ENCODE assay signal across 37 cellular contexts in genomic region chr9:81877047-81877446, GRCh38. TPM values are rescaled to one million over a fixed set of nuclear protein-coding genes. Genes with fewer than 3 reads are reported as not detected.
"Had no signal": no experiment of that assay in that cellular context is flagged by ENCODE, and none has a peak within 500 bp of the region (broad histone marks: within the 10 kb centered on the region; RNA-seq: fewer than 3 reads in every experiment).

No MANE protein-coding gene starts in this region.

- DNase-seq: activated CD4-positive, alpha-beta memory T cell treated with anti-CD3 and anti-CD28 coated beads, Interleukin-2, amount 10 ng/mL, durations not matched to agents 7 days and 5 days; activated CD4-positive, alpha-beta T cell treated with anti-CD3 and anti-CD28 coated beads for 1 hour; activated CD4-positive, alpha-beta T cell treated with anti-CD3 and anti-CD28 coated beads for 48 hours; activated CD4-positive, CD25-positive, alpha-beta regulatory T cell; activated CD8-positive, alpha-beta memory T cell treated with anti-CD3 and anti-CD28 coated beads for 24 hours; activated CD8-positive, alpha-beta memory T cell treated with anti-CD3 and anti-CD28 coated beads, Interleukin-2, amount 10 ng/mL, durations not matched to agents 7 days and 5 days; activated CD8-positive, alpha-beta memory T cell treated with anti-CD3 and anti-CD28 coated beads, Interleukin-2, amount 50 U/mL, for 48 hours; activated effector memory CD4-positive, alpha-beta T cell treated with Interleukin-2 at 50 U/mL for 16 hours; activated naive CD4-positive, alpha-beta T cell treated with anti-CD3 and anti-CD28 coated beads, Interleukin-2, amount 10 ng/mL, durations not matched to agents 7 days and 5 days; activated naive CD8-positive, alpha-beta T cell treated with anti-CD3 and anti-CD28 coated beads, Interleukin-2, amount 50 U/mL, for 24 hours; activated T-cell treated with anti-CD3 and anti-CD28 coated beads, Interleukin-2, amount 50 U/mL, for 48 hours; anterior cingulate cortex; caudate nucleus; MM.1S; MV-4-11; NCI-H1092; NCI-H1436 treated with DMSO at 0.1 percent for 48 hours; NCI-H1694 treated with DMSO at 0.1 percent for 48 hours; NCI-H2029; NCI-H2107; NCI-H2171; NCI-H510A; NCI-H526; NCI-H748 treated with DMSO at 0.1 percent for 48 hours; NK-92 treated with Interleukin-12 subunit alpha and Interleukin-12 subunit beta, amount 100 ng/mL, for 24 hours; PC-3; Peyer's patch; RPMI8226; SHP77 treated with DMSO at 0.1 percent for 48 hours; T1000; WERI-Rb-1 had no signal

- H3K4me1 ChIP-seq: Peyer's patch had no signal

- H3K4me3 ChIP-seq: Peyer's patch had no signal

- H3K36me3 ChIP-seq: Peyer's patch, WERI-Rb-1 had no signal

- H3K27ac ChIP-seq: KMS-11, Peyer's patch, WERI-Rb-1 had no signal

- H3K9me3 ChIP-seq: Peyer's patch had no signal

- H3K4me2 ChIP-seq: KMS-11 had no signal

- ATAC-seq: activated CD8-positive, alpha-beta memory T cell treated with anti-CD3 and anti-CD28 coated beads, Interleukin-2, amount 10 ng/mL, durations not matched to agents 7 days and 5 days; activated naive CD8-positive, alpha-beta T cell treated with anti-CD3 and anti-CD28 coated beads, Interleukin-2, amount 50 U/mL, for 24 hours; PC-3 had no signal

- H3K27me3 ChIP-seq: Peyer's patch had no signal

- FAIRE-seq: bronchial epithelial cell had no signal

- H3K9ac ChIP-seq: KMS-11 had no signal

RNA-seq across cellular contexts. Expression of gene SPATA31D4, which starts 51.2 kb away (rescaled TPM):
- total RNA-seq: activated CD4-positive, alpha-beta memory T cell treated with anti-CD3 and anti-CD28 coated beads, Interleukin-2, amount 10 ng/mL, durations not matched to agents 7 days and 5 days; activated CD8-positive, alpha-beta memory T cell treated with anti-CD3 and anti-CD28 coated beads, Interleukin-2, amount 10 ng/mL, durations not matched to agents 7 days and 5 days; bronchial epithelial cell; LHCN-M2; PC-3; Peyer's patch; SK-MEL-5; T-helper 1 cell treated with Interleukin-12 subunit alpha and Interleukin-12 subunit beta and Interleukin-4 antibody, amounts not matched to agents 30 ng/mL and 1 ng/mL, for 36 hours; T-helper 2 cell treated with Interferon-gamma antibody and Interleukin-4, amounts not matched to agents 100 ng/mL and 5 ng/mL, for 36 hours had no signal
